Comparison of ENCODE assay signal across 8 cellular contexts in the genomic region with DNA sequence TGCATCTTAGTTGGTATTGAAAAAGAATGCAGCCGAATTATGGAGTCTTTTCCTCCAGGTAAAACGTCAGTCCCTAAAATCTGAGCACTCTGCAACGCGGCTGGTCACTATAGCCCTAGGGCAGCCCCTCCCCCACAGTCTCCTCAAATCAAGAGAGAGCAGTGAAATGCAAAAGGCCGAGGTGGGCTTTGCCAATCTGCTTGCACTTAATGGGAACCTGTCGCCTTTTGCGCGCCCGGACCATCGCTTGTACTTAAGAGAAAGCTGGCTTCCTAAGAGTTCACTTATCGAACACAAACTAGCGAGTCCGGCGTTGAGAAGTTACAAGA. TPM values are rescaled to one million over a fixed set of nuclear protein-coding genes. Genes with fewer than 3 reads are reported as not detected.
DNase-seq lines count a peak whose midpoint lies in the region; ATAC-seq and TF ChIP-seq lines count a peak whose summit lies in the region.

No MANE protein-coding gene starts in this region.

- no peaks in the 10 kb centered on the region for H3K9me3 ChIP-seq in OCI-LY3 (ENCODE audit: insufficient read depth, low read length)
- H3K9me3 ChIP-seq in effector memory CD4-positive, alpha-beta T cell (ENCODE audit: control insufficient read depth, low read length): no peaks in the 10 kb centered on the region
- no peaks in the 10 kb centered on the region for H3K9me3 ChIP-seq in naive thymus-derived CD4-positive, alpha-beta T cell (ENCODE audit: control insufficient read depth in 2 of 3, low read length in 3 of 3)
- H3K9me3 ChIP-seq in vagina: no peaks in the 10 kb centered on the region

- H4K20me1 ChIP-seq in OCI-LY3 (ENCODE audit: insufficient read depth, low read length): peaks cover 31% of the 10 kb centered on the region

- H3K79me2 ChIP-seq in OCI-LY3 (ENCODE audit: low read length): peaks cover 55% of the 10 kb centered on the region

- H3K4me2 ChIP-seq in OCI-LY3 (ENCODE audit: low read length): peak overlapping the region; percentile 97

- H3K27ac ChIP-seq in HL-60 (replicated peaks) (peak overlapping the region; percentile 86), OCI-LY3 (ENCODE audit: low read length) (peak overlapping the region; percentile 80), vagina (peak overlapping the region; percentile 44)
- peak overlapping the region; percentile 67 for H3K27ac ChIP-seq in effector memory CD4-positive, alpha-beta T cell (ENCODE audit: insufficient read depth, low read length, poor library complexity, severe bottlenecking)
- H3K27ac ChIP-seq in naive thymus-derived CD4-positive, alpha-beta T cell (ENCODE audit: low read depth, low read length): peak overlapping the region; percentile 74

- no peaks in the 10 kb centered on the region for H3K9me3 Mint-ChIP-seq in activated CD4-positive, alpha-beta memory T cell treated with anti-CD3 and anti-CD28 coated beads for 36 hours
- no peaks in the 10 kb centered on the region for H3K9me3 Mint-ChIP-seq in activated CD4-positive, alpha-beta memory T cell treated with anti-CD3 and anti-CD28 coated beads, Interleukin-2, amount 10 ng/mL, durations not matched to agents 7 days and 5 days
- H3K9me3 Mint-ChIP-seq in naive thymus-derived CD4-positive, alpha-beta T cell: no peaks in the 10 kb centered on the region

- H3K27me3 Mint-ChIP-seq in activated CD4-positive, alpha-beta memory T cell treated with anti-CD3 and anti-CD28 coated beads for 36 hours: no peaks in the 10 kb centered on the region
- no peaks in the 10 kb centered on the region for H3K27me3 Mint-ChIP-seq in activated CD4-positive, alpha-beta memory T cell treated with anti-CD3 and anti-CD28 coated beads, Interleukin-2, amount 10 ng/mL, durations not matched to agents 7 days and 5 days
- H3K27me3 Mint-ChIP-seq in naive thymus-derived CD4-positive, alpha-beta T cell: no peaks in the 10 kb centered on the region

- peak overlapping the region; percentile 10; the same call in 1 of the 2 replicates for H2AFZ ChIP-seq in OCI-LY3 (ENCODE audit: low read depth, low read length)

- POLR2A ChIA-PET in activated CD4-positive, alpha-beta memory T cell treated with anti-CD3 and anti-CD28 coated beads for 36 hours (lab: Charles Lee): interaction anchor here (1.0 to 5.2 kb wide), 10 partner anchors 13 to 135 kb away, joined by 3 to 44 read pairs (median 8); partner anchors contain the start of genes EFHC1 and PAQR8
- POLR2A ChIA-PET in activated CD4-positive, alpha-beta memory T cell treated with anti-CD3 and anti-CD28 coated beads, Interleukin-2, amount 10 ng/mL, durations not matched to agents 7 days and 5 days (lab: Charles Lee): interaction anchor here (0.8 to 6.3 kb wide), 17 partner anchors 10 to 1065 kb away, joined by 3 to 75 read pairs (median 6); partner anchors contain the start of genes EFHC1, ELOVL5 and PAQR8
- POLR2A ChIA-PET in naive thymus-derived CD4-positive, alpha-beta T cell (lab: Charles Lee): interaction anchor here (0.6 to 6.3 kb wide), 11 partner anchors 9 to 136 kb away, joined by 3 to 92 read pairs (median 14); partner anchors contain the start of genes EFHC1 and PAQR8

- no peak for TF ChIP-seq POLR2A in vagina (IDR thresholded peaks at IDR 0.05)

- intact Hi-C loops in activated CD4-positive, alpha-beta memory T cell treated with anti-CD3 and anti-CD28 coated beads for 36 hours (cut with micrococcal nuclease): loop anchor here (1.0 to 2.0 kb wide), 7 partner anchors 57 to 780 kb away; partner anchors contain the start of genes PAQR8 and TRAM2
- intact Hi-C loops in naive thymus-derived CD4-positive, alpha-beta T cell (cut with micrococcal nuclease): loop anchor here (1.0 to 5.0 kb wide), 12 partner anchors 21 to 1263 kb away; partner anchors contain the start of genes EFHC1 (in 2 of the 2), TRAM2 (in 2 of the 2), GCLC (in 1 of the 2) and GSTA4 (in 1 of the 2)
- intact Hi-C loops in vagina (cut with DNase I): loop anchor here (10.0 kb wide), 1 partner anchor 101 kb away; no protein-coding TSS in a partner anchor

- CTCF ChIA-PET in activated CD4-positive, alpha-beta memory T cell treated with anti-CD3 and anti-CD28 coated beads for 36 hours (lab: Charles Lee): interaction anchor here (0.8 to 5.5 kb wide), 15 partner anchors 10 to 136 kb away, joined by 3 to 139 read pairs (median 18); partner anchors contain the start of genes EFHC1 and PAQR8
- CTCF ChIA-PET in activated CD4-positive, alpha-beta memory T cell treated with anti-CD3 and anti-CD28 coated beads, Interleukin-2, amount 10 ng/mL, durations not matched to agents 7 days and 5 days (lab: Charles Lee): interaction anchor here (0.9 to 8.2 kb wide), 10 partner anchors 12 to 378 kb away, joined by 4 to 159 read pairs (median 10); partner anchors contain the start of gene PAQR8
- CTCF ChIA-PET in naive thymus-derived CD4-positive, alpha-beta T cell (lab: Charles Lee): interaction anchor here (1.6 to 5.1 kb wide), 6 partner anchors 78 to 378 kb away, joined by 5 to 88 read pairs (median 22); partner anchors contain the start of gene PAQR8

- peaks cover 46% of the 10 kb centered on the region for H3K36me3 Mint-ChIP-seq in activated CD4-positive, alpha-beta memory T cell treated with anti-CD3 and anti-CD28 coated beads for 36 hours
- peaks cover 41% of the 10 kb centered on the region for H3K36me3 Mint-ChIP-seq in activated CD4-positive, alpha-beta memory T cell treated with anti-CD3 and anti-CD28 coated beads, Interleukin-2, amount 10 ng/mL, durations not matched to agents 7 days and 5 days (ENCODE audit: low read depth)
- H3K36me3 Mint-ChIP-seq in naive thymus-derived CD4-positive, alpha-beta T cell: peaks cover 5 to 27% (median 26%) of the 10 kb centered on the region in 5 donors

- peaks cover 50% of the 10 kb centered on the region for H3K4me1 Mint-ChIP-seq in activated CD4-positive, alpha-beta memory T cell treated with anti-CD3 and anti-CD28 coated beads for 36 hours (ENCODE audit: low read depth)
- peaks cover 56% of the 10 kb centered on the region for H3K4me1 Mint-ChIP-seq in activated CD4-positive, alpha-beta memory T cell treated with anti-CD3 and anti-CD28 coated beads, Interleukin-2, amount 10 ng/mL, durations not matched to agents 7 days and 5 days
- peaks cover 22 to 56% (median 46%) of the 10 kb centered on the region in 7 donors for H3K4me1 Mint-ChIP-seq in naive thymus-derived CD4-positive, alpha-beta T cell

- H3K4me1 ChIP-seq in OCI-LY3 (ENCODE audit: low read length): peaks cover 42% of the 10 kb centered on the region
- peaks cover 27% of the 10 kb centered on the region for H3K4me1 ChIP-seq in effector memory CD4-positive, alpha-beta T cell (ENCODE audit: control insufficient read depth, insufficient read depth, low read length, poor library complexity, severe bottlenecking)
- peaks cover 32 to 33% of the 10 kb centered on the region in 2 donors for H3K4me1 ChIP-seq in naive thymus-derived CD4-positive, alpha-beta T cell (ENCODE audit: control insufficient read depth in 2 of 2, insufficient read depth in 2 of 2, low read length in 2 of 2)
- H3K4me1 ChIP-seq in vagina: peaks cover 23% of the 10 kb centered on the region

- H3K9ac ChIP-seq in OCI-LY3 (ENCODE audit: low read length): peak overlapping the region; percentile 94

- peak overlapping the region; percentile 90 for H3K4me3 ChIP-seq in HL-60 (replicated peaks; ENCODE audit: insufficient read depth, low read length)
- peak overlapping the region; percentile 82 for H3K4me3 ChIP-seq in OCI-LY3 (ENCODE audit: low read length)
- H3K4me3 ChIP-seq in effector memory CD4-positive, alpha-beta T cell (ENCODE audit: insufficient read depth, low read depth, low read length, poor library complexity, severe bottlenecking): peak overlapping the region; percentile 75
- H3K4me3 ChIP-seq in naive thymus-derived CD4-positive, alpha-beta T cell (ENCODE audit: low read length): peak overlapping the region; percentile 77
- peak overlapping the region; percentile 79 to 91 for H3K4me3 ChIP-seq in vagina

- no peak overlapping the region for H3K4me3 Mint-ChIP-seq in activated CD4-positive, alpha-beta memory T cell treated with anti-CD3 and anti-CD28 coated beads for 36 hours
- H3K4me3 Mint-ChIP-seq in activated CD4-positive, alpha-beta memory T cell treated with anti-CD3 and anti-CD28 coated beads, Interleukin-2, amount 10 ng/mL, durations not matched to agents 7 days and 5 days: no peak overlapping the region
- no peak overlapping the region for H3K4me3 Mint-ChIP-seq in naive thymus-derived CD4-positive, alpha-beta T cell

- ATAC-seq in naive thymus-derived CD4-positive, alpha-beta T cell: no peak

- H3K27ac Mint-ChIP-seq in activated CD4-positive, alpha-beta memory T cell treated with anti-CD3 and anti-CD28 coated beads for 36 hours: no peak overlapping the region
- no peak overlapping the region for H3K27ac Mint-ChIP-seq in activated CD4-positive, alpha-beta memory T cell treated with anti-CD3 and anti-CD28 coated beads, Interleukin-2, amount 10 ng/mL, durations not matched to agents 7 days and 5 days
- H3K27ac Mint-ChIP-seq in naive thymus-derived CD4-positive, alpha-beta T cell: peak overlapping the region in 4 of 9 donors; percentile 28 to 53 (median 30)

- peaks cover 46% of the 10 kb centered on the region for H3K36me3 ChIP-seq in OCI-LY3 (replicated peaks; ENCODE audit: low read depth, low read length)
- peaks cover 35% of the 10 kb centered on the region for H3K36me3 ChIP-seq in effector memory CD4-positive, alpha-beta T cell (ENCODE audit: control insufficient read depth, insufficient read depth, low read length)
- H3K36me3 ChIP-seq in naive thymus-derived CD4-positive, alpha-beta T cell (ENCODE audit: control insufficient read depth in 2 of 3, insufficient read depth in 3 of 3, low read length in 3 of 3): peaks cover 6 to 34% (median 7%) of the 10 kb centered on the region in 3 experiments
- H3K36me3 ChIP-seq in vagina: peaks cover 0 to 25% of the 10 kb centered on the region in 2 donors

- TF ChIP-seq CTCF in HL-60 (IDR thresholded peaks at IDR 0.05; ENCODE audit: insufficient read depth, low read length) (no peak), OCI-LY3 (IDR thresholded peaks at IDR 0.05; ENCODE audit: low read depth, low read length) (no peak), vagina (IDR thresholded peaks at IDR 0.05) (no peak)

- H3K27me3 ChIP-seq in HL-60 (ENCODE audit: insufficient read depth, poor library complexity, severe bottlenecking) (no peaks in the 10 kb centered on the region), OCI-LY3 (ENCODE audit: low read depth, low read length) (no peaks in the 10 kb centered on the region), vagina (no peaks in the 10 kb centered on the region)
- no peaks in the 10 kb centered on the region for H3K27me3 ChIP-seq in effector memory CD4-positive, alpha-beta T cell (replicated peaks; ENCODE audit: control insufficient read depth, insufficient read depth, low read length, poor library complexity, severe bottlenecking)
- no peaks in the 10 kb centered on the region for H3K27me3 ChIP-seq in naive thymus-derived CD4-positive, alpha-beta T cell (ENCODE audit: control insufficient read depth in 2 of 2, insufficient read depth in 2 of 2, low read length in 2 of 2)

- DNase-seq in activated CD4-positive, alpha-beta memory T cell treated with anti-CD3 and anti-CD28 coated beads for 36 hours: peak; percentile 54
- no peak for DNase-seq in activated CD4-positive, alpha-beta memory T cell treated with anti-CD3 and anti-CD28 coated beads, Interleukin-2, amount 10 ng/mL, durations not matched to agents 7 days and 5 days
- DNase-seq in HL-60 (ENCODE audit: low read depth in 1 of 2, low spot score in 1 of 2): peak in 1 of 2 experiments; percentile 45
- no peak for DNase-seq in effector memory CD4-positive, alpha-beta T cell
- DNase-seq in naive thymus-derived CD4-positive, alpha-beta T cell: peak in 2 of 9 donors; percentile 27 to 49
- DNase-seq in vagina (ENCODE audit: extremely low spot score in 2 of 2): peak in 1 of 2 donors; percentile 91
- no peak for DNase-seq in kidney tubule cell (ENCODE audit: low spot score)

RNA-seq across cellular contexts. Expression of gene MCM3, which starts 0.4 kb away (rescaled TPM):
- 100 to 1,000 TPM; 231 to 244 TPM for total RNA-seq in activated CD4-positive, alpha-beta memory T cell treated with anti-CD3 and anti-CD28 coated beads for 36 hours
- total RNA-seq in activated CD4-positive, alpha-beta memory T cell treated with anti-CD3 and anti-CD28 coated beads, Interleukin-2, amount 10 ng/mL, durations not matched to agents 7 days and 5 days: 100 to 1,000 TPM; 149 TPM
- total RNA-seq in naive thymus-derived CD4-positive, alpha-beta T cell: 100 to 1,000 TPM in 1 of 5 experiments, 10 to 100 TPM in 4; 20.3 to 157 (median 45.2) TPM
- 10 to 100 TPM; 51.6 to 70.5 TPM for polyA plus RNA-seq in naive thymus-derived CD4-positive, alpha-beta T cell
- 36.3 TPM for total RNA-seq in vagina

RNA-seq across cellular contexts. Expression of gene IL17F, which starts 39.8 kb away (rescaled TPM):
- 100 to 1,000 TPM; 113 to 119 TPM for total RNA-seq in activated CD4-positive, alpha-beta memory T cell treated with anti-CD3 and anti-CD28 coated beads for 36 hours
- 10 to 100 TPM; 12.6 to 13.3 TPM for total RNA-seq in activated CD4-positive, alpha-beta memory T cell treated with anti-CD3 and anti-CD28 coated beads, Interleukin-2, amount 10 ng/mL, durations not matched to agents 7 days and 5 days
- under 1 TPM in 1 of 5 experiments, not detected in 4; 0.48 TPM for total RNA-seq in naive thymus-derived CD4-positive, alpha-beta T cell
- polyA plus RNA-seq in naive thymus-derived CD4-positive, alpha-beta T cell: not detected
- total RNA-seq in vagina: not detected

Comparison
In these comparisons a context has a peak if more than half of its experiments do, and no peak if none do; other contexts are left out.
1. RNA of gene IL17F, which starts 39.8 kb away (total RNA-seq): 113 to 119 TPM in activated CD4-positive, alpha-beta memory T cell treated with anti-CD3 and anti-CD28 coated beads for 36 hours and 12.6 to 13.3 TPM in activated CD4-positive, alpha-beta memory T cell treated with anti-CD3 and anti-CD28 coated beads, Interleukin-2, amount 10 ng/mL, durations not matched to agents 7 days and 5 days; 0.48 TPM in naive thymus-derived CD4-positive, alpha-beta T cell and not detected in vagina (single experiment); every median in the first group is over 4 times any median in the second.
2. Peak in every context shown above with its lines, with median percentiles within 50 percentile points of each other: H3K27ac ChIP-seq and H3K4me3 ChIP-seq.